8 cellular contexts compared by ENCODE assay signal in the genomic region with DNA sequence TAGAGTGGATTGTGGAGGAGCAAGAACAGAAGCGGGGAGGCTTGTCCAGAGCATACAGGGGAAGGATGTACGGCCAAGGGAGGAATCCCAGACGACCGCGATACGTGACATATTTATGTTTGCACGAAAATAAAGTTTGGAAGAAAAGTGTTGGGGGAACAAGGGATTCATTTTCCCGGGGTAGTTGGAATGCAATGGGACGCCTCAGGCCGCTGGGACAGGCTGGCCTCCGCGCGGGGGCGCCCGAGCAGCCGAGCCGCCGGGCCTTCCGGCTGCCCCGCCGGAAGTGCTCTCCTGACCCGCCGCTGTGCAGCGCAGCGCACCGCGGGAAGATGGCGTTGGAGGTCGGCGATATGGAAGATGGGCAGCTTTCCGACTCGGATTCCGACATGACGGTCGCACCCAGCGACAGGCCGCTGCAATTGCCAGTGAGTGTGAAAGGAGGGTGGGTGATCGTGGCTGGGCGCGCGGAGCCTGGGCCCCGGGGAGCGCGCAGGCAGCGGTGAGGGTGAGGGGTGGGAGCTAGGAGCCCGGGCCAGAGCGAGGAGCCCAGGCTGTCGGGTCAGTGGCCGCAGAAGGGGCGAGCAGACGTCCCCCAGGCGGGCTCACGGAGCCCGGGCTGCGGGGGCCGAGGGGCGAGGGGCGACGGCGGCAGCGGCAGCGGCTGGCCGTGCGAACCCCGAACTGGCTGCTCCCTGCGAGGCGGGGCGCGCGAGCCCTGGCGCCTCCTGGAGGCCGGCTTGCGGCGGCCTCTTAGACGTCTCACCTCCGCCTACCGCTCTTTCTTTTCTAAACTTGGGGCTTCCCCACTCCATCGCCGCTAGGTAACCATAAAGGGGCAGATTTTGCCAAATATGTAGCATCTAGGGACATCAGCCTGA. TPM values are rescaled to one million over a fixed set of nuclear protein-coding genes. Genes with fewer than 3 reads are reported as not detected.
DNase-seq lines count a peak whose midpoint lies in the region; ATAC-seq and TF ChIP-seq lines count a peak whose summit lies in the region.

A gene with protein sequence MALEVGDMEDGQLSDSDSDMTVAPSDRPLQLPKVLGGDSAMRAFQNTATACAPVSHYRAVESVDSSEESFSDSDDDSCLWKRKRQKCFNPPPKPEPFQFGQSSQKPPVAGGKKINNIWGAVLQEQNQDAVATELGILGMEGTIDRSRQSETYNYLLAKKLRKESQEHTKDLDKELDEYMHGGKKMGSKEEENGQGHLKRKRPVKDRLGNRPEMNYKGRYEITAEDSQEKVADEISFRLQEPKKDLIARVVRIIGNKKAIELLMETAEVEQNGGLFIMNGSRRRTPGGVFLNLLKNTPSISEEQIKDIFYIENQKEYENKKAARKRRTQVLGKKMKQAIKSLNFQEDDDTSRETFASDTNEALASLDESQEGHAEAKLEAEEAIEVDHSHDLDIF (plus strand): TSS at position 317 of the 881 bp plus-strand sequence. CDS start 16 bp downstream, at position 333.

- H3K36me3 ChIP-seq in mesendoderm (ENCODE audit: control insufficient read depth, insufficient read depth, low read length), result peaks cover 2% of the 10 kb centered on the region

- H3K23ac ChIP-seq in mesendoderm (ENCODE audit: low read length), result peak within 1 kb of the TSS; percentile 100

- no peak within 1 kb of the TSS for H2BK120ac ChIP-seq in mesendoderm (ENCODE audit: low read depth, low read length)

- peak within 1 kb of the TSS; percentile 100 for H4K5ac ChIP-seq in mesendoderm (ENCODE audit: low read length)

- H4K8ac ChIP-seq in mesendoderm (ENCODE audit: low read depth, low read length), result peak within 1 kb of the TSS; percentile 83

- H3K27ac Mint-ChIP-seq in effector memory CD8-positive, alpha-beta T cell, result peak within 1 kb of the TSS; percentile 87 to 92

- TF ChIP-seq CTCF in C4-2B (conservative IDR thresholded peaks at IDR 0.05), result peak; percentile 98

- no peaks in the 10 kb centered on the region for H3K27me3 ChIP-seq in mesendoderm (ENCODE audit: insufficient read depth, low read length, poor library complexity)

- peaks cover 38% of the 10 kb centered on the region for H3K79me2 ChIP-seq in mesendoderm (ENCODE audit: control insufficient read depth, insufficient read depth, low read length)

- TF ChIP-seq POLR2A in GM19193 (IDR thresholded peaks at IDR 0.05; ENCODE audit: extremely low read depth, insufficient read depth, insufficient read length), result peak; percentile 87

- peak within 1 kb of the TSS; percentile 89 for H2BK5ac ChIP-seq in mesendoderm (ENCODE audit: low read length)

- H3K56ac ChIP-seq in mesendoderm (ENCODE audit: low read length), result peak within 1 kb of the TSS; percentile 100

- DNase-seq in NCI-H748 treated with DMSO at 0.1 percent for 48 hours (lab: John Stamatoyannopoulos, UW) (peak; percentile 9), mesendoderm (peak; percentile 91)
- DNase-seq in activated CD8-positive, alpha-beta memory T cell treated with anti-CD3 and anti-CD28 coated beads for 1 hour (ENCODE audit: extremely low read depth in 1 of 2, low read depth in 1 of 2), result peak; percentile 19 to 54
- peak; percentile 63 to 72 (median 71) for DNase-seq in effector memory CD8-positive, alpha-beta T cell
- peak; percentile 61 for DNase-seq in stimulated activated CD8-positive, alpha-beta memory T cell treated with anti-CD3 and anti-CD28 coated beads, Interleukin-15, amount 100 ng/mL, for 24 hours (ENCODE audit: low read depth)

- no peak within 1 kb of the TSS for H2AK5ac ChIP-seq in mesendoderm (ENCODE audit: low read length)

- no peaks in the 10 kb centered on the region for H3K9me3 Mint-ChIP-seq in effector memory CD8-positive, alpha-beta T cell

- H3K4me1 ChIP-seq in mesendoderm (ENCODE audit: control insufficient read depth, low read depth, low read length), result no peaks in the 10 kb centered on the region

- peaks cover 45% of the 10 kb centered on the region for H3K36me3 Mint-ChIP-seq in effector memory CD8-positive, alpha-beta T cell (ENCODE audit: insufficient read depth)

- H3K4me3 ChIP-seq in mesendoderm (ENCODE audit: low read length), result peak within 1 kb of the TSS; percentile 99

- H3K4me1 Mint-ChIP-seq in effector memory CD8-positive, alpha-beta T cell (ENCODE audit: low read depth in 2 of 2), result peaks cover 14 to 24% of the 10 kb centered on the region in 2 donors

- peak; percentile 97 for ATAC-seq in HG03432 (IDR thresholded peaks at IDR 0.05; ENCODE audit: unreplicated experiment)
- ATAC-seq in effector memory CD8-positive, alpha-beta T cell (replicated peaks), result peak; percentile 94

- H3K9ac ChIP-seq in mesendoderm (ENCODE audit: low read length), result peak within 1 kb of the TSS; percentile 99

- WGBS in mesendoderm (ENCODE audit: extremely low coverage, insufficient coverage, low lambda C conversion rate), result no CpG with 5 or more reads among the region's 79 CpGs

- no peak within 1 kb of the TSS for H2BK15ac ChIP-seq in mesendoderm (replicated peaks; ENCODE audit: low read depth)

- peak within 1 kb of the TSS; percentile 87 for H3K4me2 ChIP-seq in mesendoderm (ENCODE audit: low read length)

- H3K4me3 Mint-ChIP-seq in effector memory CD8-positive, alpha-beta T cell, result peak within 1 kb of the TSS; percentile 80 to 91

- H3K27me3 Mint-ChIP-seq in effector memory CD8-positive, alpha-beta T cell, result no peaks in the 10 kb centered on the region

- peak within 1 kb of the TSS; percentile 28 for H3K18ac ChIP-seq in mesendoderm (ENCODE audit: low read length)

- H3K27ac ChIP-seq in C4-2B (peak within 1 kb of the TSS; percentile 91), mesendoderm (ENCODE audit: low read depth, low read length) (peak within 1 kb of the TSS; percentile 85)

- H3K79me1 ChIP-seq in mesendoderm (ENCODE audit: low read length), result peaks cover 4% of the 10 kb centered on the region

- peak within 1 kb of the TSS; percentile 19 for H3K4ac ChIP-seq in mesendoderm (ENCODE audit: low read depth, low read length)

RNA-seq across cellular contexts. Expression of the gene that starts here (rescaled TPM):
- 66.5 TPM for polyA plus RNA-seq in mesendoderm (2013, experiment 1 of 2)
- 68.7 TPM for polyA plus RNA-seq in mesendoderm (2013, experiment 2 of 2)

Comparison
In these comparisons a context has a peak if more than half of its experiments do, and no peak if none do; other contexts are left out.
1. Peak in every context shown above with its lines: DNase-seq, ATAC-seq, H3K4me3 ChIP-seq and H3K27ac ChIP-seq.
2. DNase-seq: peak in every context shown above with its lines; median percentile 91 in mesendoderm; 71 in effector memory CD8-positive, alpha-beta T cell; 61 in stimulated activated CD8-positive, alpha-beta memory T cell treated with anti-CD3 and anti-CD28 coated beads, Interleukin-15, amount 100 ng/mL, for 24 hours; 36 in activated CD8-positive, alpha-beta memory T cell treated with anti-CD3 and anti-CD28 coated beads for 1 hour; 9 in NCI-H748 treated with DMSO at 0.1 percent for 48 hours.